In genomic region chr2:171789956-171790355, GRCh38 we compare ENCODE assay signal across 14 cellular contexts.
DNase-seq lines count a peak whose midpoint lies in the region; ATAC-seq lines count a peak whose summit lies in the region.
"Had no signal": no experiment of that assay in that cellular context is flagged by ENCODE, and none has a peak within 500 bp of the region (broad histone marks: within the 10 kb centered on the region; RNA-seq: fewer than 3 reads in every experiment).

No MANE protein-coding gene starts in this region.

- ATAC-seq in central memory CD8-positive, alpha-beta T cell (replicated peaks; ENCODE audit: extremely low read depth, poor library complexity, severe bottlenecking) = no peak
- ATAC-seq in stimulated activated effector memory CD8-positive, alpha-beta T cell treated with anti-CD3 and anti-CD28 coated beads, Interleukin-12 subunit alpha, Interleukin-12 subunit beta, amount 100 ng/mL, for 72 hours = no peak
- ATAC-seq in left colon = no peak
- ATAC-seq: GM12878 had no signal

- H3K27ac Mint-ChIP-seq in activated T-cell treated with anti-CD3 and anti-CD28 coated beads, Interleukin-2, amount 50 U/mL, for 24 hours = peak overlapping the region; percentile 26
- peak overlapping the region in 2 of 3 donors; percentile 37 to 46 for H3K27ac Mint-ChIP-seq in IgD-negative memory B cell
- peak overlapping the region; percentile 50 for H3K27ac Mint-ChIP-seq in central memory CD8-positive, alpha-beta T cell (ENCODE audit: low read depth)
- H3K27ac Mint-ChIP-seq in stimulated activated effector memory CD8-positive, alpha-beta T cell treated with anti-CD3 and anti-CD28 coated beads, Interleukin-12 subunit alpha, Interleukin-12 subunit beta, amount 100 ng/mL, for 72 hours = peak overlapping the region; percentile 50
- no peak overlapping the region for H3K27ac Mint-ChIP-seq in activated T-helper 2 cell treated with anti-CD3 and anti-CD28 coated beads, Interferon-gamma antibody, Interleukin-2, Interleukin-4, amounts not matched to agents 10 μg/mL and 5 μg/mL and 100 μg/mL, durations not matched to agents 14 hours and 24 hours and 36 hours

- no peak for DNase-seq in activated T-cell treated with anti-CD3 and anti-CD28 coated beads, Interleukin-2, amount 50 U/mL, for 24 hours
- no peak for DNase-seq in activated T-cell treated with anti-CD3 and anti-CD28 coated beads, Interleukin-2, amount 50 U/mL, for 48 hours
- DNase-seq in central memory CD8-positive, alpha-beta T cell (ENCODE audit: low spot score in 2 of 2) = no peak
- DNase-seq in stimulated activated effector memory CD8-positive, alpha-beta T cell treated with anti-CD3 and anti-CD28 coated beads, Interleukin-12 subunit alpha, Interleukin-12 subunit beta, amount 100 ng/mL, for 72 hours (ENCODE audit: low spot score in 2 of 2) = no peak
- DNase-seq in activated T-helper 2 cell treated with anti-CD3 and anti-CD28 coated beads, Interferon-gamma antibody, Interleukin-2, Interleukin-4, amounts not matched to agents 10 μg/mL and 5 μg/mL and 100 μg/mL, durations not matched to agents 14 hours and 24 hours and 36 hours (ENCODE audit: low spot score) = no peak
- DNase-seq in left colon (no peak), NCI-H345 treated with DMSO at 0.1 percent for 48 hours (lab: John Stamatoyannopoulos, UW; ENCODE audit: unreplicated experiment) (no peak)
- DNase-seq: AML-193; Calu3; CD4-positive, CD25-positive, alpha-beta regulatory T cell; DMS 273 treated with DMSO at 0.1 percent for 48 hours; HCEC 1CT had no signal

- H3K4me1 Mint-ChIP-seq in activated T-cell treated with anti-CD3 and anti-CD28 coated beads, Interleukin-2, amount 50 U/mL, for 24 hours (ENCODE audit: low read depth) = peaks cover 14% of the 10 kb centered on the region
- H3K4me1 Mint-ChIP-seq in IgD-negative memory B cell = no peaks in the 10 kb centered on the region
- H3K4me1 Mint-ChIP-seq in central memory CD8-positive, alpha-beta T cell = no peaks in the 10 kb centered on the region
- H3K4me1 Mint-ChIP-seq in stimulated activated effector memory CD8-positive, alpha-beta T cell treated with anti-CD3 and anti-CD28 coated beads, Interleukin-12 subunit alpha, Interleukin-12 subunit beta, amount 100 ng/mL, for 72 hours = peaks cover 2% of the 10 kb centered on the region
- peaks cover 11% of the 10 kb centered on the region for H3K4me1 Mint-ChIP-seq in activated T-helper 2 cell treated with anti-CD3 and anti-CD28 coated beads, Interferon-gamma antibody, Interleukin-2, Interleukin-4, amounts not matched to agents 10 μg/mL and 5 μg/mL and 100 μg/mL, durations not matched to agents 14 hours and 24 hours and 36 hours (ENCODE audit: low read depth)

- peaks cover 86% of the 10 kb centered on the region for H3K36me3 Mint-ChIP-seq in activated T-cell treated with anti-CD3 and anti-CD28 coated beads, Interleukin-2, amount 50 U/mL, for 24 hours (ENCODE audit: low read depth)
- peaks cover 18% of the 10 kb centered on the region for H3K36me3 Mint-ChIP-seq in IgD-negative memory B cell
- peaks cover 42% of the 10 kb centered on the region for H3K36me3 Mint-ChIP-seq in central memory CD8-positive, alpha-beta T cell (ENCODE audit: insufficient read depth)
- H3K36me3 Mint-ChIP-seq in stimulated activated effector memory CD8-positive, alpha-beta T cell treated with anti-CD3 and anti-CD28 coated beads, Interleukin-12 subunit alpha, Interleukin-12 subunit beta, amount 100 ng/mL, for 72 hours = peaks cover 69% of the 10 kb centered on the region
- H3K36me3 Mint-ChIP-seq in activated T-helper 2 cell treated with anti-CD3 and anti-CD28 coated beads, Interferon-gamma antibody, Interleukin-2, Interleukin-4, amounts not matched to agents 10 μg/mL and 5 μg/mL and 100 μg/mL, durations not matched to agents 14 hours and 24 hours and 36 hours (ENCODE audit: low read depth) = peaks cover 60% of the 10 kb centered on the region

- no peaks in the 10 kb centered on the region for H3K9me3 Mint-ChIP-seq in activated T-cell treated with anti-CD3 and anti-CD28 coated beads, Interleukin-2, amount 50 U/mL, for 24 hours
- H3K9me3 Mint-ChIP-seq in IgD-negative memory B cell = no peaks in the 10 kb centered on the region
- no peaks in the 10 kb centered on the region for H3K9me3 Mint-ChIP-seq in central memory CD8-positive, alpha-beta T cell
- no peaks in the 10 kb centered on the region for H3K9me3 Mint-ChIP-seq in stimulated activated effector memory CD8-positive, alpha-beta T cell treated with anti-CD3 and anti-CD28 coated beads, Interleukin-12 subunit alpha, Interleukin-12 subunit beta, amount 100 ng/mL, for 72 hours
- no peaks in the 10 kb centered on the region for H3K9me3 Mint-ChIP-seq in activated T-helper 2 cell treated with anti-CD3 and anti-CD28 coated beads, Interferon-gamma antibody, Interleukin-2, Interleukin-4, amounts not matched to agents 10 μg/mL and 5 μg/mL and 100 μg/mL, durations not matched to agents 14 hours and 24 hours and 36 hours
- H3K9me3 Mint-ChIP-seq: CD4-positive, CD25-positive, alpha-beta regulatory T cell had no signal

- H3K27me3 Mint-ChIP-seq in activated T-cell treated with anti-CD3 and anti-CD28 coated beads, Interleukin-2, amount 50 U/mL, for 24 hours = no peaks in the 10 kb centered on the region
- H3K27me3 Mint-ChIP-seq in IgD-negative memory B cell = no peaks in the 10 kb centered on the region
- H3K27me3 Mint-ChIP-seq in central memory CD8-positive, alpha-beta T cell = no peaks in the 10 kb centered on the region
- H3K27me3 Mint-ChIP-seq in activated T-helper 2 cell treated with anti-CD3 and anti-CD28 coated beads, Interferon-gamma antibody, Interleukin-2, Interleukin-4, amounts not matched to agents 10 μg/mL and 5 μg/mL and 100 μg/mL, durations not matched to agents 14 hours and 24 hours and 36 hours (ENCODE audit: low read depth) = no peaks in the 10 kb centered on the region
- H3K27me3 Mint-ChIP-seq: CD4-positive, CD25-positive, alpha-beta regulatory T cell had no signal

- intact Hi-C loops in activated T-helper 2 cell treated with anti-CD3 and anti-CD28 coated beads, Interferon-gamma antibody, Interleukin-2, Interleukin-4, amounts not matched to agents 10 μg/mL and 5 μg/mL and 100 μg/mL, durations not matched to agents 14 hours and 24 hours and 36 hours (cut with micrococcal nuclease) = loop anchor here (5.0 to 10.0 kb wide), 2 partner anchors 65 to 87 kb away; no protein-coding TSS in a partner anchor
- intact Hi-C loops in left colon (cut with DNase I, micrococcal nuclease) = no loop called here

- H3K4me3 Mint-ChIP-seq in activated T-cell treated with anti-CD3 and anti-CD28 coated beads, Interleukin-2, amount 50 U/mL, for 24 hours = no peak overlapping the region
- no peak overlapping the region for H3K4me3 Mint-ChIP-seq in IgD-negative memory B cell
- H3K4me3 Mint-ChIP-seq in central memory CD8-positive, alpha-beta T cell = no peak overlapping the region
- no peak overlapping the region for H3K4me3 Mint-ChIP-seq in stimulated activated effector memory CD8-positive, alpha-beta T cell treated with anti-CD3 and anti-CD28 coated beads, Interleukin-12 subunit alpha, Interleukin-12 subunit beta, amount 100 ng/mL, for 72 hours
- H3K4me3 Mint-ChIP-seq in activated T-helper 2 cell treated with anti-CD3 and anti-CD28 coated beads, Interferon-gamma antibody, Interleukin-2, Interleukin-4, amounts not matched to agents 10 μg/mL and 5 μg/mL and 100 μg/mL, durations not matched to agents 14 hours and 24 hours and 36 hours (ENCODE audit: low read depth) = no peak overlapping the region
- H3K4me3 Mint-ChIP-seq: CD4-positive, CD25-positive, alpha-beta regulatory T cell had no signal
